ENCODE assay signal across 8 cellular contexts in the genomic region with DNA sequence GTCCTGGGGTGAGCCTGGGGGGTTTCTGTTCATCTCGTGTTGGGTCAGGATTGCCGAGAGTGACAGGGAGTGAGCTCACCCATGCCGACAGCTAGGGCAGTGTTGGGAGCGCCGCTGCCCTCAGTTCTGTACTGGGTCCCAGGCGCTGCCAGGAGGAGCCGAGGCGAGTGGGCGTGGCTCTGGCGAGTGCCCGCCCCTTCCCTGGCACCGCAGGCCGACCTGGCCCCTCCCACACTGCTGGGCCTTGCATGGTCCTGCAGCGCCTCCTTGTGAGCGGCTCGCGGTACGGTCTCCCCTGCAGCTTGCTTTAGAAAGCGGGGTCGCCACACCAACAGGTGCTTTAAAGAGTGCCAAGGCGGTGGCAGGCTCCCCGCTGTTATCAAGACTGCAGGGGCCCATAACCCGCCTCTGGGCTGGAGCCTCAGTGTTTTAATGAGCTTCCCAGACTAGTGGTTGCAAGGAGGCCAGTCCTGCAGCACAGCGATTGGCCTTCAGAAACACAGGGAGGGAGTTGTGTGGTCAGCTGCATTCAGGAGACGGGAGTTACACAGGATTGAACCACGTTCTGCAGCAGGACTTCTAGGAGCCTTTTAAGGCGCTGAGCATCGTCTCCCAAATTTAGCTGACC.
A peak's percentile ranks its signal among the peaks of the same experiment; 100 is the strongest.
DNase-seq lines count a peak whose midpoint lies in the region; ATAC-seq, FAIRE-seq and TF ChIP-seq lines count a peak whose summit lies in the region.
"Not testable (repeated sequence)": the region's sequence is repeated elsewhere in the genome, so short reads cannot be mapped to it uniquely, and the experiment has no call there.

No MANE protein-coding gene starts in this region.

- not testable (repeated sequence) for H3K9me1 ChIP-seq in keratinocyte (ENCODE audit: control insufficient read depth, extremely low read depth, insufficient read depth, low read length)

- not testable (repeated sequence) for H3K79me2 ChIP-seq in keratinocyte (ENCODE audit: control insufficient read depth, insufficient read depth, low read length)

- peak overlapping the region; percentile 76 for H3K4me2 ChIP-seq in keratinocyte (ENCODE audit: control insufficient read depth, extremely low read depth, insufficient read depth, low read depth, low read length)

- peak overlapping the region; percentile 61 for H2AFZ ChIP-seq in keratinocyte (ENCODE audit: control insufficient read depth, low read length)

- not testable (repeated sequence) for H3K4me3 ChIP-seq in bronchial epithelial cell (ENCODE audit: low read depth, low read length)
- H3K4me3 ChIP-seq in keratinocyte (ENCODE audit: control insufficient read depth in 2 of 3, extremely low read depth in 1 of 3, insufficient read depth in 2 of 3, low read depth in 1 of 3, low read length in 3 of 3): peak overlapping the region in 1 of 3 experiments; percentile 19

- DNase-seq in AML-193 (lab: John Stamatoyannopoulos, UW): peak; percentile 71 to 73
- DNase-seq in GM19240 (ENCODE audit: insufficient read length, low spot score): peak; percentile 65
- DNase-seq in NCI-H345 (lab: John Stamatoyannopoulos, UW): peak; percentile 83
- peak; percentile 71 for DNase-seq in bronchial epithelial cell (ENCODE audit: low read depth)
- peak; percentile 73 for DNase-seq in keratinocyte (ENCODE audit: low read depth, low spot score)
- peak; percentile 95 for DNase-seq in stimulated activated CD4-positive, alpha-beta T cell treated with anti-CD3 and anti-CD28 coated beads, Interleukin-15, amount 100 ng/mL, for 24 hours

- not testable (repeated sequence) for H3K4me1 ChIP-seq in keratinocyte (ENCODE audit: control insufficient read depth, extremely low read depth, insufficient read depth, low read length)

- H3K27me3 ChIP-seq in bronchial epithelial cell (ENCODE audit: control insufficient read depth, insufficient read depth, low read length); keratinocyte (ENCODE audit: control insufficient read depth, extremely low read depth, insufficient read depth, low read length): not testable (repeated sequence)

- dilution Hi-C loops in keratinocyte (cut with MboI; ENCODE audit: extremely low pct_ligation_motif_present, low sequenced_read_pairs): not testable (repeated sequence)

- FAIRE-seq in bronchial epithelial cell (lab: Jason Lieb, UNC): not testable (repeated sequence)
- peak; percentile 69 for FAIRE-seq in keratinocyte (lab: Jason Lieb, UNC)

- not testable (repeated sequence) for H3K9ac ChIP-seq in keratinocyte (ENCODE audit: control insufficient read depth, extremely low read depth, insufficient read depth, low read length)

- not testable (repeated sequence) for H3K9me3 ChIP-seq in keratinocyte (ENCODE audit: control insufficient read depth, low read depth, low read length)

- not testable (repeated sequence) for H3K27ac ChIP-seq in keratinocyte (ENCODE audit: control insufficient read depth, insufficient read depth, low read length)

- ATAC-seq in HG03354 (IDR thresholded peaks at IDR 0.05; ENCODE audit: poor library complexity, severe bottlenecking, unreplicated experiment): peak; percentile 85
- ATAC-seq in activated CD4-positive, CD25-positive, alpha-beta regulatory T cell treated with anti-CD3 and anti-CD28 coated beads, Interleukin-2, amount 50 U/mL, for 24 hours: peak; percentile 95 to 97

- H4K20me1 ChIP-seq in keratinocyte (ENCODE audit: control insufficient read depth, extremely low read depth, insufficient read depth, low read length): not testable (repeated sequence)

- not testable (repeated sequence) for H3K36me3 ChIP-seq in bronchial epithelial cell (ENCODE audit: control insufficient read depth, insufficient read depth, low read length); keratinocyte (ENCODE audit: control insufficient read depth in 2 of 2, extremely low read depth in 1 of 2, insufficient read depth in 2 of 2, low read length in 2 of 2)

- TF ChIP-seq CTCF in bronchial epithelial cell (IDR thresholded peaks at IDR 0.05; ENCODE audit: insufficient read depth, low read length, severe bottlenecking): peak; percentile 92
- peak; percentile 72 to 91 (median 74) for TF ChIP-seq CTCF in keratinocyte (optimal IDR thresholded peaks at IDR 0.05 in 1 of 3, IDR thresholded peaks at IDR 0.05 in 1 of 3, conservative IDR thresholded peaks at IDR 0.05 in 1 of 3; ENCODE audit: extremely low read depth in 1 of 3, insufficient read depth in 2 of 3, low read length in 3 of 3)
